Comparison of ENCODE assay signal across 8 cellular contexts in the genomic region with DNA sequence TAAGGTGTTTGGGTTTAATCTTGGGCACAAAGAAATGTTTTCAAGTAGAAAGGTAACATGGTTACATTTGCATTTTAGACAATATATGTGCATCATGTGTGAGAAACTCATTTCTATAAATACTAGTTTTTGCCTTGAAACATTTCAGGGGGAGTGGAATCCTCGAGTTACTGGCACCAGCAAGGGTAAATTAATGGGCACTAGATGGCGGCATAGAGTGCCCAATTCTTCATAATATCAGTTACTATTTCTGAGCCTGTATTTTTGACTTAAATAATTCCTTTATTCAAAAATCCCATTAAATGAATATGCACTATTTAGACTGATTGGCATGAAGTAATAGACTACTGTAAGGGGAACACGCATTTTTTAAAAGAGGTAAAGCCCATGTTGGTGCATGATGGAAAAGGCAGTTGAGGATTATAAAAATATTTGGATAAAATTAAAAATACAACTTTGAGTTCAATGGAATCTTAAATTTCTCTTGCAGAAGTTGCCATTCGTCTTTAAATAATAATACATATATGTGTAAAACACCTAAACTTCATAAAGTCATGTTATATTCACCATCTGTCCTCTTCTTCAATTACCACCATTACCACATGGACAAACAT.
DNase-seq lines count a peak whose midpoint lies in the region; ATAC-seq, FAIRE-seq and TF ChIP-seq lines count a peak whose summit lies in the region.

No MANE protein-coding gene starts in this region.

- CTCF ChIA-PET in HEK293T (lab: Yijun Ruan, JAX), result no interaction called here
- CTCF ChIA-PET in PC-3 (lab: Charles Lee), result interaction anchor here (0.6 kb wide), 1 partner anchor 991 kb away, joined by 4 read pairs; no protein-coding TSS in a partner anchor

- no peak overlapping the region for H3K9ac ChIP-seq in PC-3 (ENCODE audit: low read length)
- H3K9ac ChIP-seq in astrocyte (ENCODE audit: low read length), result no peak overlapping the region
- no peak overlapping the region for H3K9ac ChIP-seq in kidney (ENCODE audit: low read length in 2 of 2)

- H2AFZ ChIP-seq in PC-3 (ENCODE audit: low read length) (no peak overlapping the region), astrocyte (ENCODE audit: low read depth, low read length) (no peak overlapping the region)

- H3K9me2 ChIP-seq in PC-3 (replicated peaks; ENCODE audit: low read length), result no peaks in the 10 kb centered on the region

- H3K36me3 ChIP-seq in PC-3 (ENCODE audit: low read depth, low read length) (no peaks in the 10 kb centered on the region), astrocyte (ENCODE audit: insufficient read depth, low read length) (no peaks in the 10 kb centered on the region), kidney (ENCODE audit: control insufficient read depth in 1 of 2, insufficient read depth in 2 of 2, low read length in 2 of 2) (no peaks in the 10 kb centered on the region)

- H4K20me1 ChIP-seq in PC-3 (ENCODE audit: low read length) (no peaks in the 10 kb centered on the region), astrocyte (ENCODE audit: insufficient read depth, low read length) (no peaks in the 10 kb centered on the region)

- H3F3A ChIP-seq in PC-3 (ENCODE audit: low read length, unreplicated experiment), result no peaks in the 10 kb centered on the region

- H3K9me3 Mint-ChIP-seq in astrocyte (ENCODE audit: unreplicated experiment), result no peaks in the 10 kb centered on the region
- H3K9me3 Mint-ChIP-seq in stimulated activated memory B cell treated with anti-CD40 and anti-IgM and Interleukin-4, amounts not matched to agents 10 μg/mL and 1 μg/mL and 100 μg/mL, for 72 hours, result no peaks in the 10 kb centered on the region

- H3K27me3 Mint-ChIP-seq in astrocyte (ENCODE audit: low read depth, unreplicated experiment), result no peaks in the 10 kb centered on the region
- no peaks in the 10 kb centered on the region for H3K27me3 Mint-ChIP-seq in stimulated activated memory B cell treated with anti-CD40 and anti-IgM and Interleukin-4, amounts not matched to agents 10 μg/mL and 1 μg/mL and 100 μg/mL, for 72 hours

- H3K4me3 ChIP-seq in PC-3 (ENCODE audit: low read length) (no peak overlapping the region), astrocyte (ENCODE audit: insufficient read depth, low read depth, low read length) (no peak overlapping the region), kidney (ENCODE audit: low read length in 2 of 2) (no peak overlapping the region)

- H3K4me2 ChIP-seq in PC-3 (ENCODE audit: low read length) (no peak overlapping the region), astrocyte (ENCODE audit: low read length) (no peak overlapping the region)

- no peaks in the 10 kb centered on the region for H3K36me3 Mint-ChIP-seq in astrocyte (ENCODE audit: low read depth, unreplicated experiment)
- H3K36me3 Mint-ChIP-seq in stimulated activated memory B cell treated with anti-CD40 and anti-IgM and Interleukin-4, amounts not matched to agents 10 μg/mL and 1 μg/mL and 100 μg/mL, for 72 hours, result peaks cover 4% of the 10 kb centered on the region

- intact Hi-C loops in PC-3 (cut with micrococcal nuclease) (loop anchor here (1.0 to 5.0 kb wide), 5 partner anchors 52 to 656 kb away; partner anchors contain the start of gene ZBTB20), kidney (cut with DNase I) (no loop called here)

- no peak overlapping the region for H3K27ac Mint-ChIP-seq in astrocyte (ENCODE audit: unreplicated experiment)
- H3K27ac Mint-ChIP-seq in stimulated activated memory B cell treated with anti-CD40 and anti-IgM and Interleukin-4, amounts not matched to agents 10 μg/mL and 1 μg/mL and 100 μg/mL, for 72 hours, result no peak overlapping the region

- H3K4me1 ChIP-seq in PC-3 (ENCODE audit: insufficient read depth, low read length) (no peaks in the 10 kb centered on the region), astrocyte (ENCODE audit: insufficient read depth, low read length) (no peaks in the 10 kb centered on the region), kidney (ENCODE audit: control insufficient read depth in 1 of 2, insufficient read depth in 1 of 2, low read depth in 1 of 2, low read length in 2 of 2) (peaks cover 0 to 5% of the 10 kb centered on the region in 2 donors)

- no peaks in the 10 kb centered on the region for H3K4me1 Mint-ChIP-seq in astrocyte (ENCODE audit: low read depth, unreplicated experiment)
- peaks cover 15% of the 10 kb centered on the region for H3K4me1 Mint-ChIP-seq in stimulated activated memory B cell treated with anti-CD40 and anti-IgM and Interleukin-4, amounts not matched to agents 10 μg/mL and 1 μg/mL and 100 μg/mL, for 72 hours

- no peak overlapping the region for H3K27ac ChIP-seq in PC-3 (ENCODE audit: low read length)
- no peak overlapping the region for H3K27ac ChIP-seq in astrocyte (ENCODE audit: low read depth, low read length)
- H3K27ac ChIP-seq in kidney (ENCODE audit: low read depth in 2 of 2, low read length in 2 of 2), result no peak overlapping the region

- H3K79me2 ChIP-seq in PC-3 (ENCODE audit: low read length) (no peaks in the 10 kb centered on the region), astrocyte (ENCODE audit: insufficient read depth, low read length) (no peaks in the 10 kb centered on the region)

- H3K4me3 Mint-ChIP-seq in astrocyte (ENCODE audit: unreplicated experiment), result no peak overlapping the region
- H3K4me3 Mint-ChIP-seq in stimulated activated memory B cell treated with anti-CD40 and anti-IgM and Interleukin-4, amounts not matched to agents 10 μg/mL and 1 μg/mL and 100 μg/mL, for 72 hours, result no peak overlapping the region

- peak; percentile 78 for ATAC-seq in PC-3
- no peak for ATAC-seq in stimulated activated memory B cell treated with anti-CD40 and anti-IgM and Interleukin-4, amounts not matched to agents 10 μg/mL and 1 μg/mL and 100 μg/mL, for 72 hours

- peak; percentile 12 for DNase-seq in NCI-H1436 (lab: John Stamatoyannopoulos, UW)
- no peak for DNase-seq in NCI-H1436 treated with DMSO at 0.1 percent for 48 hours (lab: John Stamatoyannopoulos, UW)
- DNase-seq in HEK293T (ENCODE audit: extremely low spot score), result peak; percentile 18
- DNase-seq in PC-3, result peak; percentile 63
- DNase-seq in astrocyte (ENCODE audit: low read depth), result peak; percentile 14
- DNase-seq in kidney, result no peak
- peak; percentile 11 for DNase-seq in stimulated activated CD8-positive, alpha-beta memory T cell treated with anti-CD3 and anti-CD28 coated beads, Interleukin-15, amount 100 ng/mL, for 1 hour (ENCODE audit: low read depth)

- FAIRE-seq in astrocyte (lab: Jason Lieb, UNC) (peak; percentile 34), kidney (lab: Jason Lieb, UNC) (no peak)

- no peaks in the 10 kb centered on the region for H3K9me3 ChIP-seq in PC-3 (ENCODE audit: low read length)
- no peaks in the 10 kb centered on the region for H3K9me3 ChIP-seq in astrocyte (ENCODE audit: insufficient read depth, low read depth, low read length)
- no peaks in the 10 kb centered on the region for H3K9me3 ChIP-seq in kidney (ENCODE audit: control insufficient read depth in 1 of 2, low read length in 2 of 2)

- H3K27me3 ChIP-seq in PC-3 (ENCODE audit: low read length) (no peaks in the 10 kb centered on the region), astrocyte (ENCODE audit: insufficient read depth, low read length) (no peaks in the 10 kb centered on the region)

- POLR2A ChIA-PET in HEK293T (lab: Yijun Ruan, JAX), result no interaction called here
- POLR2A ChIA-PET in PC-3 (lab: Charles Lee; ENCODE audit: unreplicated experiment), result no interaction called here

- TF ChIP-seq CTCF in PC-3 (conservative IDR thresholded peaks at IDR 0.05; ENCODE audit: low read depth, low read length), result peak; percentile 86
- peak; percentile 78 for TF ChIP-seq CTCF in astrocyte (IDR thresholded peaks at IDR 0.05; ENCODE audit: insufficient read depth, low read depth, low read length)
- TF ChIP-seq CTCF in kidney (IDR thresholded peaks at IDR 0.05; ENCODE audit: borderline replicate concordance, extremely low read depth, insufficient read depth), result peak; percentile 50

- no TSS peak for BruUV-seq in PC-3 (replicated peaks; lab: Mats Ljungman, UMichigan)

TF ChIP-seq in HEK293T, 16 proteins besides CTCF, POLR2A, EP300 and RAD21:
- TF ChIP-seq SP1 (IDR thresholded peaks at IDR 0.05) (no peak), NFRKB (IDR thresholded peaks at IDR 0.05) (no peak), FOXM1 (IDR thresholded peaks at IDR 0.05; ENCODE audit: borderline replicate concordance) (no peak), LEF1 (IDR thresholded peaks at IDR 0.05; ENCODE audit: borderline replicate concordance) (no peak), L3MBTL2 (conservative IDR thresholded peaks at IDR 0.05) (no peak), HDGF (IDR thresholded peaks at IDR 0.05; ENCODE audit: borderline replicate concordance) (no peak), FOXA1 (IDR thresholded peaks at IDR 0.05) (no peak), BHLHE40 (IDR thresholded peaks at IDR 0.05; ENCODE audit: borderline replicate concordance) (no peak), ZNF384 (IDR thresholded peaks at IDR 0.05) (no peak), TARDBP (IDR thresholded peaks at IDR 0.05) (no peak), CTBP1 (IDR thresholded peaks at IDR 0.05; ENCODE audit: borderline replicate concordance) (no peak), ARNT (IDR thresholded peaks at IDR 0.05) (no peak)

Comparison
In these comparisons a context has a peak if more than half of its experiments do, and no peak if none do; other contexts are left out.
1. DNase-seq: peak in NCI-H1436 (single experiment), HEK293T (single experiment), PC-3 (single experiment), astrocyte (single experiment) and stimulated activated CD8-positive, alpha-beta memory T cell treated with anti-CD3 and anti-CD28 coated beads, Interleukin-15, amount 100 ng/mL, for 1 hour (single experiment); none in NCI-H1436 treated with DMSO at 0.1 percent for 48 hours (single experiment) and kidney (single experiment).
2. Peak in every context shown above with its lines, with median percentiles within 50 percentile points of each other: CTCF ChIP-seq.